In genomic region chr6:4402477-4402976, GRCh38 we compare ENCODE assay signal across 10 cellular contexts.
DNase-seq lines count a peak whose midpoint lies in the region; ATAC-seq and TF ChIP-seq lines count a peak whose summit lies in the region.
"Had no signal": no experiment of that assay in that cellular context is flagged by ENCODE, and none has a peak within 500 bp of the region (broad histone marks: within the 10 kb centered on the region; RNA-seq: fewer than 3 reads in every experiment).

No MANE protein-coding gene starts in this region.

- H3K4me3 Mint-ChIP-seq in osteocyte (ENCODE audit: unreplicated experiment), result no peak overlapping the region
- no peak overlapping the region for H3K4me3 Mint-ChIP-seq in immature natural killer cell
- H3K4me3 Mint-ChIP-seq: T-helper 17 cell had no signal

- in situ Hi-C loops in Caki2 (cut with HindIII; ENCODE audit: low pct_unique_long_range_greater_than_20kb, low sequenced_read_pairs) (no loop called here), HAP-1 (cut with MboI; ENCODE audit: low sequenced_read_pairs) (no loop called here)

- H3K36me3 Mint-ChIP-seq in osteocyte (ENCODE audit: unreplicated experiment), result no peaks in the 10 kb centered on the region
- H3K36me3 Mint-ChIP-seq in immature natural killer cell, result no peaks in the 10 kb centered on the region

- no peaks in the 10 kb centered on the region for H3K27me3 Mint-ChIP-seq in osteocyte (ENCODE audit: unreplicated experiment)
- H3K27me3 Mint-ChIP-seq in immature natural killer cell (ENCODE audit: low read depth in 3 of 3), result peaks cover 2 to 3% (median 2%) of the 10 kb centered on the region in 3 donors

- no peak overlapping the region for H3K9ac ChIP-seq in fibroblast of lung (ENCODE audit: insufficient read depth, low read length)

- peak overlapping the region; percentile 37 for H2AFZ ChIP-seq in fibroblast of lung (ENCODE audit: low read length)

- TF ChIP-seq CTCF in RWPE2 (IDR thresholded peaks at IDR 0.05; ENCODE audit: poor library complexity, severe bottlenecking) (no peak), fibroblast of lung (conservative IDR thresholded peaks at IDR 0.05 in 1 of 2, IDR thresholded peaks at IDR 0.05 in 1 of 2; ENCODE audit: low read depth in 1 of 2, low read length in 2 of 2) (no peak), osteocyte (IDR thresholded peaks at IDR 0.05) (no peak)

- no peaks in the 10 kb centered on the region for H3K79me2 ChIP-seq in fibroblast of lung (ENCODE audit: control insufficient read depth, insufficient read depth, low read length)

- H3K27ac Mint-ChIP-seq in osteocyte (ENCODE audit: unreplicated experiment) (peak overlapping the region; percentile 53), immature natural killer cell (no peak overlapping the region)
- H3K27ac Mint-ChIP-seq: T-helper 17 cell had no signal

- H3K27ac ChIP-seq in RWPE2 (ENCODE audit: poor library complexity, severe bottlenecking) (peak overlapping the region; percentile 17), fibroblast of lung (ENCODE audit: insufficient read depth, low read length) (peak overlapping the region; percentile 35)

- H3K9me3 ChIP-seq in RWPE2 (ENCODE audit: severe bottlenecking) (no peaks in the 10 kb centered on the region), fibroblast of lung (ENCODE audit: control insufficient read depth, insufficient read depth, low read depth, low read length) (no peaks in the 10 kb centered on the region), HAP-1 (no peaks in the 10 kb centered on the region)

- H3K4me2 ChIP-seq in fibroblast of lung (ENCODE audit: extremely low read depth, insufficient read depth, low read length), result peak overlapping the region; percentile 61

- peaks cover 10% of the 10 kb centered on the region for H3K9me3 Mint-ChIP-seq in osteocyte (ENCODE audit: unreplicated experiment)
- peaks cover 0 to 2% (median 0%) of the 10 kb centered on the region in 6 donors for H3K9me3 Mint-ChIP-seq in immature natural killer cell

- H3K27me3 ChIP-seq in RWPE2 (ENCODE audit: insufficient read depth, poor library complexity, severe bottlenecking) (no peaks in the 10 kb centered on the region), fibroblast of lung (ENCODE audit: control insufficient read depth, insufficient read depth, low read length) (no peaks in the 10 kb centered on the region), HAP-1 (ENCODE audit: low read depth) (no peaks in the 10 kb centered on the region)

- ATAC-seq in RWPE2 (ENCODE audit: low read depth) (peak; percentile 78), HG02884 (IDR thresholded peaks at IDR 0.05; ENCODE audit: unreplicated experiment) (no peak)
- ATAC-seq: T-helper 17 cell had no signal

- H4K20me1 ChIP-seq in fibroblast of lung (ENCODE audit: control insufficient read depth, extremely low read depth, insufficient read depth, low read length), result no peaks in the 10 kb centered on the region

- H3K4me3 ChIP-seq in RWPE2 (ENCODE audit: severe bottlenecking), result no peak overlapping the region
- no peak overlapping the region for H3K4me3 ChIP-seq in fibroblast of lung (replicated peaks in 1 of 4; ENCODE audit: control extremely low read depth in 1 of 4, insufficient read depth in 1 of 4, low read depth in 3 of 4, low read length in 4 of 4)
- no peak overlapping the region for H3K4me3 ChIP-seq in HAP-1

- DNase-seq in Caki2 (ENCODE audit: low read depth), result peak; percentile 50
- DNase-seq in RWPE2 (ENCODE audit: low spot score), result no peak
- peak; percentile 87 to 89 for DNase-seq in fibroblast of lung (ENCODE audit: low read depth in 2 of 2)
- DNase-seq in osteocyte (ENCODE audit: extremely low spot score, unreplicated experiment), result no peak
- DNase-seq in NCI-H1436 treated with DMSO at 0.1 percent for 48 hours (lab: John Stamatoyannopoulos, UW), result no peak
- no peak for DNase-seq in immature natural killer cell
- DNase-seq in HAP-1 (ENCODE audit: low spot score in 2 of 2), result no peak
- DNase-seq: GDM1, T-helper 17 cell had no signal

- H3K4me1 Mint-ChIP-seq in osteocyte (ENCODE audit: unreplicated experiment), result peaks cover 28% of the 10 kb centered on the region
- no peaks in the 10 kb centered on the region for H3K4me1 Mint-ChIP-seq in immature natural killer cell
- H3K4me1 Mint-ChIP-seq: T-helper 17 cell had no signal

- peaks cover 12% of the 10 kb centered on the region for H3K4me1 ChIP-seq in RWPE2 (ENCODE audit: insufficient read depth, poor library complexity, severe bottlenecking)
- H3K4me1 ChIP-seq in fibroblast of lung (ENCODE audit: control insufficient read depth, extremely low read depth, insufficient read depth, low read length), result peaks cover 15% of the 10 kb centered on the region
- no peaks in the 10 kb centered on the region for H3K4me1 ChIP-seq in HAP-1

- H3K36me3 ChIP-seq in RWPE2 (ENCODE audit: low read depth) (no peaks in the 10 kb centered on the region), fibroblast of lung (ENCODE audit: control insufficient read depth, insufficient read depth, low read length) (no peaks in the 10 kb centered on the region), HAP-1 (replicated peaks) (no peaks in the 10 kb centered on the region)

Comparison
In these comparisons a context has a peak if more than half of its experiments do, and no peak if none do; other contexts are left out.
1. DNase-seq: peak in Caki2 (single experiment) and fibroblast of lung (2 of 2); none in RWPE2 (single experiment), osteocyte (single experiment), NCI-H1436 treated with DMSO at 0.1 percent for 48 hours (single experiment), immature natural killer cell (0 of 3) and HAP-1 (0 of 2).